In genomic region chr18:1026930-1027329, GRCh38 we compare ENCODE assay signal across 34 cellular contexts.
"Had no signal": no experiment of that assay in that cellular context is flagged by ENCODE, and none has a peak within 500 bp of the region (broad histone marks: within the 10 kb centered on the region; RNA-seq: fewer than 3 reads in every experiment).

No MANE protein-coding gene starts in this region.

- H3K4me3 ChIP-seq: MG63 had no signal

- H3K27me3 ChIP-seq: MG63 had no signal

- DNase-seq: Karpas-422, Kasumi-1, MG63, MM.1S, MV-4-11, NCI-H1048, NCI-H1092, NCI-H1092 treated with DMSO at 0.1 percent for 48 hours, NCI-H1105, NCI-H1105 treated with DMSO at 0.1 percent for 48 hours, NCI-H1417, NCI-H1417 treated with DMSO at 0.1 percent for 48 hours, NCI-H1436, NCI-H1436 treated with DMSO at 0.1 percent for 48 hours, NCI-H146, NCI-H1694, NCI-H1694 treated with DMSO at 0.1 percent for 48 hours, NCI-H187, NCI-H187 treated with DMSO at 0.1 percent for 48 hours, NCI-H1930, NCI-H2029, NCI-H2029 treated with DMSO at 0.1 percent for 48 hours, NCI-H2081, NCI-H2081 treated with DMSO at 0.1 percent for 48 hours, NCI-H2107, NCI-H2171, NCI-H2171 treated with DMSO at 0.1 percent for 48 hours, NCI-H2227 treated with DMSO at 0.1 percent for 48 hours, NCI-H226, NCI-H345, NCI-H446, NCI-H446 treated with DMSO at 0.1 percent for 48 hours, NCI-H510A, NCI-H510A treated with DMSO at 0.1 percent for 48 hours had no signal

- H3K36me3 ChIP-seq: MG63 had no signal

- H3K9me3 ChIP-seq: MG63 had no signal
